In the genomic region with DNA sequence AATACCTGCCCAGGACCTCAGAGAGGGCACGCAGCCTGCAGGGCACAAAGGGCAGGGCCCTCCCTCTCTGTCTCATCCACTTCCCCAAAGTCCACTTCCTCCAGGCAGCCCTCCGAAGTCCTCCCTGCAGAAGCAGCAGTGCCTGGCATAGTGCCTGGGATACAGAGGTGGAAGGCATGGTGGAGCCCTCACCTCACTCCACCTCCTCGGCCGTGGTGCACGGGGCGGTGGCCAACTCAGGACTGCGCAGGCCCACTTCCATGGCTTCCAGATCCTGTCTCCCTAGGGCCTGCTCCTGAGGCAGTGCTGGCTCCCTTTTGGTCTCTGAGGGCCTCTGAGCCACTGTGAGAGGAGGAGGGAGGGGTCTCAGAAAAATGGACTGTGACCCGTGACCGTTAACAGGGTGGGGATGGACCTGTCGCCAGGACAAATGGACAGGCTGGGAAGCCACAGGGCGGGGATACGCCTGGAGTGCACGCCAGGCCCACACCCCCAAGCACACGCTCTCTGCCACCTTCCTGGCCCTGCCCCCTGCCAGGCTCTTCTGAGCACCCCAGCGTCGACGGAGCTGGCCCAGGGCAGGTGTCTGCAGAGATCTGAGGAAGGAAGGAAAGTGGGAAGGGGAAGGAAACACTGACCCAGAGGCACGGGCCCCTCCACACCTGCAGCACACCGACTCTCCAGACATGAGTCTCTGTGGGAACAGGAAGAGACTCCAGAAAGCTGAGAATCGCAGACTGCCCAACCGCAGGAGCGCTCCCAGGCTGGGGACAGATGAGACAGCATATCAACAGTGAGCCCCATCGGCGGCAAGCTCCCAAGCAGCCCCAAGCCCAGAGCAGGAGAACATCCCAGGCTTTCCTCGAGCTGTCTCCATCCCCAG, we compare ENCODE assay signal across 15 cellular contexts. TPM values are rescaled to one million over a fixed set of nuclear protein-coding genes. Genes with fewer than 3 reads are reported as not detected.
A peak's percentile ranks its signal among the peaks of the same experiment; 100 is the strongest.
DNase-seq lines count a peak whose midpoint lies in the region; ATAC-seq and TF ChIP-seq lines count a peak whose summit lies in the region.
"Had no signal": no experiment of that assay in that cellular context is flagged by ENCODE, and none has a peak within 500 bp of the region (broad histone marks: within the 10 kb centered on the region; RNA-seq: fewer than 3 reads in every experiment).

No MANE protein-coding gene starts in this region.

- intact Hi-C loops in activated CD4-positive, alpha-beta T cell treated with anti-CD3 and anti-CD28 coated beads, Interleukin-2, amount 10 ng/mL, durations not matched to agents 24 days and 14 days (cut with micrococcal nuclease) = no loop called here
- intact Hi-C loops in ovary (cut with DNase I) = no loop called here

- H3K9me3 ChIP-seq in ovary = no peaks in the 10 kb centered on the region
- H3K9me3 ChIP-seq: gastroesophageal sphincter, psoas muscle had no signal

- ATAC-seq in WTC11 (no peak), left lobe of liver (peak; percentile 79)
- ATAC-seq in stimulated activated effector memory CD8-positive, alpha-beta T cell treated with anti-CD3 and anti-CD28 coated beads, Interleukin-12 subunit alpha, Interleukin-12 subunit beta, amount 100 ng/mL, for 72 hours = no peak

- peaks cover 9% of the 10 kb centered on the region for H3K4me1 ChIP-seq in ovary (ENCODE audit: insufficient read depth)

- no peak for TF ChIP-seq CTCF in WTC11 (IDR thresholded peaks at IDR 0.05)
- no peak for TF ChIP-seq CTCF in ovary (IDR thresholded peaks at IDR 0.05)

- no peaks in the 10 kb centered on the region for H3K36me3 ChIP-seq in ovary

- peak overlapping the region; percentile 25 for H3K27ac Mint-ChIP-seq in activated CD4-positive, alpha-beta T cell treated with anti-CD3 and anti-CD28 coated beads, Interleukin-2, amount 10 ng/mL, durations not matched to agents 24 days and 14 days
- H3K27ac Mint-ChIP-seq in WTC11 = 0 out of 2 replicates have a peak overlapping the region, but pooled peaks have one; percentile 36
- peak overlapping the region; percentile 75 for H3K27ac Mint-ChIP-seq in stimulated activated effector memory CD8-positive, alpha-beta T cell treated with anti-CD3 and anti-CD28 coated beads, Interleukin-12 subunit alpha, Interleukin-12 subunit beta, amount 100 ng/mL, for 72 hours
- H3K27ac Mint-ChIP-seq: activated naive CD4-positive, alpha-beta T cell treated with anti-CD3 and anti-CD28 coated beads, Interleukin-2, amount 50 U/mL, for 24 hours had no signal

- TF ChIP-seq EP300 in ovary (IDR thresholded peaks at IDR 0.05) = no peak

- TF ChIP-seq POLR2A in ovary (IDR thresholded peaks at IDR 0.05) = no peak

- 73 to 82% (median 81%) methylated on average over 25 of the region's 25 CpGs for WGBS in ovary, 3 donors

- H3K4me3 Mint-ChIP-seq in activated CD4-positive, alpha-beta T cell treated with anti-CD3 and anti-CD28 coated beads, Interleukin-2, amount 10 ng/mL, durations not matched to agents 24 days and 14 days = no peak overlapping the region
- no peak overlapping the region for H3K4me3 Mint-ChIP-seq in WTC11
- no peak overlapping the region for H3K4me3 Mint-ChIP-seq in stimulated activated effector memory CD8-positive, alpha-beta T cell treated with anti-CD3 and anti-CD28 coated beads, Interleukin-12 subunit alpha, Interleukin-12 subunit beta, amount 100 ng/mL, for 72 hours
- H3K4me3 Mint-ChIP-seq: activated naive CD4-positive, alpha-beta T cell treated with anti-CD3 and anti-CD28 coated beads, Interleukin-2, amount 50 U/mL, for 24 hours had no signal

- no peaks in the 10 kb centered on the region for H3K36me3 Mint-ChIP-seq in activated CD4-positive, alpha-beta T cell treated with anti-CD3 and anti-CD28 coated beads, Interleukin-2, amount 10 ng/mL, durations not matched to agents 24 days and 14 days (ENCODE audit: low read depth)
- H3K36me3 Mint-ChIP-seq in WTC11 = no peaks in the 10 kb centered on the region
- H3K36me3 Mint-ChIP-seq in stimulated activated effector memory CD8-positive, alpha-beta T cell treated with anti-CD3 and anti-CD28 coated beads, Interleukin-12 subunit alpha, Interleukin-12 subunit beta, amount 100 ng/mL, for 72 hours = peaks cover 45% of the 10 kb centered on the region
- H3K36me3 Mint-ChIP-seq: activated naive CD4-positive, alpha-beta T cell treated with anti-CD3 and anti-CD28 coated beads, Interleukin-2, amount 50 U/mL, for 24 hours had no signal

- no peaks in the 10 kb centered on the region for H3K27me3 ChIP-seq in ovary
- H3K27me3 ChIP-seq: gastroesophageal sphincter had no signal

- DNase-seq in activated CD4-positive, alpha-beta T cell treated with anti-CD3 and anti-CD28 coated beads, Interleukin-2, amount 10 ng/mL, durations not matched to agents 24 days and 14 days = no peak
- DNase-seq in activated CD4-positive, alpha-beta T cell treated with anti-CD3 and anti-CD28 coated beads for 1 hour = no peak
- DNase-seq in WTC11 (ENCODE audit: low spot score) = no peak
- DNase-seq in left lobe of liver (ENCODE audit: low spot score) = peak; percentile 93
- no peak for DNase-seq in stimulated activated effector memory CD8-positive, alpha-beta T cell treated with anti-CD3 and anti-CD28 coated beads, Interleukin-12 subunit alpha, Interleukin-12 subunit beta, amount 100 ng/mL, for 72 hours (ENCODE audit: low spot score in 2 of 2)
- DNase-seq in ovary = no peak
- no peak for DNase-seq in putamen (ENCODE audit: low spot score)
- no peak for DNase-seq in A172 (ENCODE audit: low spot score)
- DNase-seq: central memory CD4-positive, alpha-beta T cell; NCI-H1092; NCI-H2171; psoas muscle; stimulated activated CD4-positive, alpha-beta T cell treated with anti-CD3 and anti-CD28 coated beads, Interleukin-1b, Interleukin-23, amount 100 ng/mL, for 48 hours had no signal

- no peak overlapping the region for H3K27ac ChIP-seq in ovary

- no peaks in the 10 kb centered on the region for H3K9me3 Mint-ChIP-seq in activated CD4-positive, alpha-beta T cell treated with anti-CD3 and anti-CD28 coated beads, Interleukin-2, amount 10 ng/mL, durations not matched to agents 24 days and 14 days
- no peaks in the 10 kb centered on the region for H3K9me3 Mint-ChIP-seq in WTC11
- no peaks in the 10 kb centered on the region for H3K9me3 Mint-ChIP-seq in stimulated activated effector memory CD8-positive, alpha-beta T cell treated with anti-CD3 and anti-CD28 coated beads, Interleukin-12 subunit alpha, Interleukin-12 subunit beta, amount 100 ng/mL, for 72 hours
- H3K9me3 Mint-ChIP-seq: activated naive CD4-positive, alpha-beta T cell treated with anti-CD3 and anti-CD28 coated beads, Interleukin-2, amount 50 U/mL, for 24 hours had no signal

- H3K27me3 Mint-ChIP-seq in activated CD4-positive, alpha-beta T cell treated with anti-CD3 and anti-CD28 coated beads, Interleukin-2, amount 10 ng/mL, durations not matched to agents 24 days and 14 days = no peaks in the 10 kb centered on the region
- H3K27me3 Mint-ChIP-seq in WTC11 (ENCODE audit: low read depth) = no peaks in the 10 kb centered on the region
- H3K27me3 Mint-ChIP-seq: activated naive CD4-positive, alpha-beta T cell treated with anti-CD3 and anti-CD28 coated beads, Interleukin-2, amount 50 U/mL, for 24 hours had no signal

- H3K4me3 ChIP-seq in ovary = no peak overlapping the region

- peaks cover 10% of the 10 kb centered on the region for H3K4me1 Mint-ChIP-seq in activated CD4-positive, alpha-beta T cell treated with anti-CD3 and anti-CD28 coated beads, Interleukin-2, amount 10 ng/mL, durations not matched to agents 24 days and 14 days
- 0 out of 2 replicates have a peak, but pooled peaks cover 6% of the 10 kb centered on the region for H3K4me1 Mint-ChIP-seq in WTC11
- peaks cover 47% of the 10 kb centered on the region for H3K4me1 Mint-ChIP-seq in stimulated activated effector memory CD8-positive, alpha-beta T cell treated with anti-CD3 and anti-CD28 coated beads, Interleukin-12 subunit alpha, Interleukin-12 subunit beta, amount 100 ng/mL, for 72 hours

- POLR2A ChIA-PET in WTC11 (lab: Charles Lee) = no interaction called here

- CTCF ChIA-PET in WTC11 (lab: Charles Lee) = interaction anchor here (1.3 to 6.1 kb wide), 4 partner anchors 12 to 17 kb away, joined by 3 to 216 read pairs (median 66); no protein-coding TSS in a partner anchor

TF ChIP-seq in WTC11, 78 proteins besides CTCF, POLR2A, EP300 and RAD21 (continues in another document):
- TF ChIP-seq ZNF317 (CRISPR knock-in tag; IDR thresholded peaks at IDR 0.05; ENCODE audit: borderline replicate concordance, low read depth) = no peak
- TF ChIP-seq TP53 (CRISPR knock-in tag; IDR thresholded peaks at IDR 0.05) = no peak
- TF ChIP-seq IRF2 (CRISPR knock-in tag; IDR thresholded peaks at IDR 0.05; ENCODE audit: borderline replicate concordance, low read depth) = no peak
- no peak for TF ChIP-seq ZNF423 (CRISPR knock-in tag; IDR thresholded peaks at IDR 0.05)
- no peak for TF ChIP-seq FOXK1 (CRISPR knock-in tag; IDR thresholded peaks at IDR 0.05)

RNA-seq across cellular contexts. Expression of gene REXO1, which starts 8.4 kb away (rescaled TPM):
- total RNA-seq in activated CD4-positive, alpha-beta T cell treated with anti-CD3 and anti-CD28 coated beads, Interleukin-2, amount 10 ng/mL, durations not matched to agents 24 days and 14 days = 56.3 and 61.4 TPM in 2 replicates
- total RNA-seq in WTC11 (2021) = 48.9 to 61.1 TPM (median 50.1 TPM) in 3 replicates
- 19.3 TPM for total RNA-seq in left lobe of liver
- total RNA-seq in ovary = 10 to 100 TPM; 14.9 to 46.7 (median 30.4) TPM
- polyA plus RNA-seq in ovary = 10 to 100 TPM in 1 of 2 donors, 1 to 10 TPM in 1; 4.8 to 21.5 TPM
- total RNA-seq in A172 (2014; rRNA removed; shearing (Covaris generic)) = 8.0 and 30.4 TPM in 2 replicates

RNA-seq across cellular contexts. Expression of gene KLF16, which starts 23.5 kb away (rescaled TPM):
- 37.0 and 38.1 TPM in 2 replicates for total RNA-seq in activated CD4-positive, alpha-beta T cell treated with anti-CD3 and anti-CD28 coated beads, Interleukin-2, amount 10 ng/mL, durations not matched to agents 24 days and 14 days
- total RNA-seq in WTC11 (2021) = 54.4 to 64.0 TPM (median 55.4 TPM) in 3 replicates
- 11.9 TPM for total RNA-seq in left lobe of liver
- total RNA-seq in ovary = 10 to 100 TPM in 6 of 7 donors, 1 to 10 TPM in 1; 4.2 to 26.6 (median 14.4) TPM
- polyA plus RNA-seq in ovary = 1 to 10 TPM in 1 of 2 donors, under 1 TPM in 1; 0.63 to 5.4 TPM
- total RNA-seq in A172 (2014; rRNA removed; shearing (Covaris generic)) = 8.2 and 11.5 TPM in 2 replicates

RNA-seq across cellular contexts. Expression of gene ATP8B3, which starts 27.8 kb away (rescaled TPM):
- 3.6 and 4.2 TPM in 2 replicates for total RNA-seq in activated CD4-positive, alpha-beta T cell treated with anti-CD3 and anti-CD28 coated beads, Interleukin-2, amount 10 ng/mL, durations not matched to agents 24 days and 14 days
- total RNA-seq in WTC11 (2021) (5.5 to 8.2 TPM (median 8.0 TPM) in 3 replicates), left lobe of liver (1.4 TPM), ovary (1 to 10 TPM in 5 of 7 donors, under 1 TPM in 2; 0.72 to 3.2 (median 2.1) TPM)
- polyA plus RNA-seq in ovary = 1 to 10 TPM in 1 of 2 donors, under 1 TPM in 1; 0.91 to 1.5 TPM
- 8.6 and 12.4 TPM in 2 replicates for total RNA-seq in A172 (2014; rRNA removed; shearing (Covaris generic))

RNA-seq across cellular contexts. Expression of gene ABHD17A, which starts 45.4 kb away (rescaled TPM):
- 104 and 107 TPM in 2 replicates for total RNA-seq in activated CD4-positive, alpha-beta T cell treated with anti-CD3 and anti-CD28 coated beads, Interleukin-2, amount 10 ng/mL, durations not matched to agents 24 days and 14 days
- total RNA-seq in WTC11 (2021) (55.0 to 60.7 TPM (median 57.3 TPM) in 3 replicates), left lobe of liver (29.4 TPM), ovary (10 to 100 TPM; 54.2 to 87.3 (median 65.4) TPM)
- 10 to 100 TPM in 1 of 2 donors, under 1 TPM in 1; 0.57 to 65.6 TPM for polyA plus RNA-seq in ovary
- total RNA-seq in A172 (2014; rRNA removed; shearing (Covaris generic)) = 72.6 and 120 TPM in 2 replicates

Comparison
In these comparisons a context has a peak if more than half of its experiments do, and no peak if none do; other contexts are left out.
1. H3K27ac Mint-ChIP-seq: peak in every context shown above with its lines; median percentile 75 in stimulated activated effector memory CD8-positive, alpha-beta T cell treated with anti-CD3 and anti-CD28 coated beads, Interleukin-12 subunit alpha, Interleukin-12 subunit beta, amount 100 ng/mL, for 72 hours; 36 in WTC11; 25 in activated CD4-positive, alpha-beta T cell treated with anti-CD3 and anti-CD28 coated beads, Interleukin-2, amount 10 ng/mL, durations not matched to agents 24 days and 14 days.